Comparison of ENCODE assay signal across 8 cellular contexts in the genomic region with DNA sequence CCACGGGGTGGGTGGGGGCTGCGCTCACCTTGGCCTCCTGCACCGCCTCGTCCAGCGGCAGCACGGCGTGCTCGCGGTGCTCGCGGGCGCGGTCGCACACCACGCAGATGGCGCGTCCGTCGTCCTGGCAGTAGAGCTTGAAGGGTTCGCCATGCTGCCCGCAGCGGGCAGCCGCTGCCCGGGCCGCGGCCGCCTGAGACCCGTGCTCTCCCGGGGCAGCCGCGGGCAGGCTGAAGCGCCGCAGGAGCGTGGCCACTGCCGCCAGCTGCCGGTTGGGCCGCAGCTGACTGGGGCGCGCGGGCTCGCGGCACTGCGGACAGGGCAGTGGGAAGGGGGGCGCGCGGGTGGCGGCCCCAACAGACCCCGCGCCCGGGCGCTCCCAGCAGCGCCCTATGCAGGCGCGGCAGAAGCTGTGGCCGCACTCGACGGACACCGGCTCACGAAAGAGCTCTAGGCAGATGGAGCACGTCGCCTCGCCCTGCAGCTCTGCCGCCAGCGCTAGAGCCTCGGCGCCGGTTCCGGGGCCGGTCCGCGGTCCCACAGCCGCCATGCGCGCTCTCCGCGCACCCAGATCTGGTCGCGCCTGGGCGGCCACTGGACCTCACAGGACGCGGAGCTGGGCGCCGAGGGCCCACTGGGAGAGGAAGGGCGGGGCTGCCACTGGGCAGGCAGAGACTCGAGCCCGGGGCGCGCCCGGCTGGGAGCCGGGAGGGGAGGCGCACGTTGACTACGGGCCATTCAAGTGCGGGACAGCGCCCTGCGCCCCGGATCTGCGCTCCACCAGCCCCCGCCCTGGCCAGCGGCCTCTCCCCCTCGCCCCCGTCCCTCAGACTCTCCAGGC. TPM values are rescaled to one million over a fixed set of nuclear protein-coding genes. Genes with fewer than 3 reads are reported as not detected.
DNase-seq lines count a peak whose midpoint lies in the region; ATAC-seq and TF ChIP-seq lines count a peak whose summit lies in the region.

A gene (minus strand): TSS at position 636 of the 841 bp plus-strand sequence. CDS start 86 bp downstream, at position 550.

- peak within 1 kb of the TSS; percentile 99 to 100 (median 99) for H3K27ac Mint-ChIP-seq in IgD-negative memory B cell

- H3K9me3 ChIP-seq in body of pancreas (no peaks in the 10 kb centered on the region), stomach (no peaks in the 10 kb centered on the region)

- WGBS in body of pancreas, 2 donors: 0 to 1% methylated on average over 6 to 89 of the region's 102 CpGs
- WGBS in stomach, 5 donors: 0 to 5% (median 1%) methylated on average over 4 to 102 of the region's 102 CpGs

- no peaks in the 10 kb centered on the region for H3K27me3 ChIP-seq in body of pancreas
- H3K27me3 ChIP-seq in stomach: peaks cover 0 to 30% (median 10%) of the 10 kb centered on the region in 3 donors

- peaks cover 11% of the 10 kb centered on the region for H3K27me3 Mint-ChIP-seq in IgD-negative memory B cell

- H3K9me3 Mint-ChIP-seq in IgD-negative memory B cell: peaks cover 0 to 6% (median 5%) of the 10 kb centered on the region in 3 donors

- H3K36me3 ChIP-seq in body of pancreas (replicated peaks in 1 of 2; ENCODE audit: insufficient read depth in 1 of 2, low read depth in 2 of 2) (no peaks in the 10 kb centered on the region), stomach (no peaks in the 10 kb centered on the region)

- H3K4me1 Mint-ChIP-seq in IgD-negative memory B cell: peaks cover 23 to 38% (median 25%) of the 10 kb centered on the region in 3 donors

- ATAC-seq in body of pancreas (peak; percentile 34), GM19395 (IDR thresholded peaks at IDR 0.05; ENCODE audit: unreplicated experiment) (no peak), GM18502 (IDR thresholded peaks at IDR 0.05; ENCODE audit: poor library complexity, unreplicated experiment) (no peak)

- peak within 1 kb of the TSS; percentile 11 to 41 (median 28) for H3K27ac ChIP-seq in body of pancreas
- H3K27ac ChIP-seq in stomach: peak within 1 kb of the TSS; percentile 12 to 90 (median 75)

- intact Hi-C loops in body of pancreas (cut with DNase I): no loop called here
- intact Hi-C loops in stomach (cut with DNase I; ENCODE audit: low total_unique reads): no loop called here

- H3K36me3 Mint-ChIP-seq in IgD-negative memory B cell: no peaks in the 10 kb centered on the region

- TF ChIP-seq CTCF in body of pancreas (IDR thresholded peaks at IDR 0.05) (no peak), stomach (IDR thresholded peaks at IDR 0.05) (no peak)

- TF ChIP-seq POLR2A in body of pancreas (IDR thresholded peaks at IDR 0.05) (peak in 2 of 3 donors; percentile 38 to 55), stomach (IDR thresholded peaks at IDR 0.05) (no peak)

- H3K4me3 ChIP-seq in body of pancreas (peak within 1 kb of the TSS; percentile 16 to 49), stomach (peak within 1 kb of the TSS; percentile 63 to 77 (median 70))

- H3K4me1 ChIP-seq in body of pancreas (peaks cover 42% of the 10 kb centered on the region), stomach (peaks cover 25 to 55% (median 38%) of the 10 kb centered on the region in 4 donors)

- DNase-seq in AG08395 (ENCODE audit: low spot score) (peak; percentile 37), body of pancreas (peak; percentile 55 to 74 (median 61)), kidney tubule cell (ENCODE audit: low spot score) (peak; percentile 74), stomach (peak; percentile 61), NCI-H146 (lab: John Stamatoyannopoulos, UW) (no peak)

- peak within 1 kb of the TSS; percentile 84 to 99 (median 96) for H3K4me3 Mint-ChIP-seq in IgD-negative memory B cell

- TF ChIP-seq EP300 in stomach (IDR thresholded peaks at IDR 0.05): no peak

RNA-seq across cellular contexts. Expression of the gene that starts here (rescaled TPM):
- polyA plus RNA-seq in IgD-negative memory B cell (0.71 TPM), stomach (10 to 100 TPM in 1 of 3 donors, 1 to 10 TPM in 1, under 1 TPM in 1; 0.93 to 20.4 (median 3.4) TPM)
- total RNA-seq in body of pancreas (10 to 100 TPM; 11.5 to 17.9 TPM), stomach (1 to 10 TPM in 3 of 5 donors, under 1 TPM in 1, not detected in 1; 0.45 to 7.5 (median 3.4) TPM)

Comparison
In these comparisons a context has a peak if more than half of its experiments do, and no peak if none do; other contexts are left out.
1. POLR2A ChIP-seq: peak in body of pancreas (2 of 3); none in stomach (0 of 4).